ENCODE assay signal across 15 cellular contexts in genomic region chr16:85969159-85969558, GRCh38.
DNase-seq lines count a peak whose midpoint lies in the region; ATAC-seq, FAIRE-seq and TF ChIP-seq lines count a peak whose summit lies in the region.
"Had no signal": no experiment of that assay in that cellular context is flagged by ENCODE, and none has a peak within 500 bp of the region (broad histone marks: within the 10 kb centered on the region; RNA-seq: fewer than 3 reads in every experiment).

No MANE protein-coding gene starts in this region.

- H3K27ac Mint-ChIP-seq in activated T-cell treated with anti-CD3 and anti-CD28 coated beads, Interleukin-2, amount 50 U/mL, for 72 hours: no peak overlapping the region
- peak overlapping the region; percentile 30 to 83 for H3K27ac Mint-ChIP-seq in stimulated activated naive CD8-positive, alpha-beta T cell treated with anti-CD3 and anti-CD28 coated beads, Interleukin-15, amount 100 ng/mL, for 72 hours
- H3K27ac Mint-ChIP-seq: T-helper 1 cell treated with Interleukin-12 subunit alpha and Interleukin-12 subunit beta and Interleukin-4 antibody, amounts not matched to agents 30 μg/mL and 1 μg/mL, for 36 hours had no signal

- intact Hi-C loops in HepG2 (cut with micrococcal nuclease; ENCODE audit: unreplicated experiment): no loop called here
- intact Hi-C loops in left colon (cut with DNase I, micrococcal nuclease): no loop called here

- no TSS peak for BruUV-seq in HepG2 (replicated peaks; lab: Mats Ljungman, UMichigan)

- in situ Hi-C loops in HepG2 (cut with HindIII; ENCODE audit: extremely low pct_ligation_motif_present, low pct_unique_long_range_greater_than_20kb): no loop called here

- peak in 1 of 2 donors; percentile 13 for ATAC-seq in activated T-cell treated with anti-CD3 and anti-CD28 coated beads, Interleukin-2, amount 50 U/mL, for 72 hours (replicated peaks in 1 of 2)
- peak; percentile 66 for ATAC-seq in stimulated activated naive CD8-positive, alpha-beta T cell treated with anti-CD3 and anti-CD28 coated beads, Interleukin-15, amount 100 ng/mL, for 72 hours
- no peak for ATAC-seq in HepG2
- no peak for ATAC-seq in left colon

- H3K36me3 Mint-ChIP-seq in activated T-cell treated with anti-CD3 and anti-CD28 coated beads, Interleukin-2, amount 50 U/mL, for 72 hours (ENCODE audit: insufficient read depth in 2 of 2): peaks cover 3% of the 10 kb centered on the region in 2 donors

- POLR2A ChIA-PET in HepG2 (lab: Yijun Ruan, JAX): no interaction called here

- H3K9me3 Mint-ChIP-seq in activated T-cell treated with anti-CD3 and anti-CD28 coated beads, Interleukin-2, amount 50 U/mL, for 72 hours: peaks cover 3% of the 10 kb centered on the region in 2 donors
- peaks cover 4 to 14% of the 10 kb centered on the region in 2 donors for H3K9me3 Mint-ChIP-seq in stimulated activated naive CD8-positive, alpha-beta T cell treated with anti-CD3 and anti-CD28 coated beads, Interleukin-15, amount 100 ng/mL, for 72 hours

- no peak for DNase-seq in activated T-cell treated with anti-CD3 and anti-CD28 coated beads, Interleukin-2, amount 50 U/mL, for 72 hours
- DNase-seq in activated T-cell treated with anti-CD3 and anti-CD28 coated beads for 4 hours (no peak), NCI-H226 (peak; percentile 75), fibroblast of villous mesenchyme (ENCODE audit: low read depth) (peak; percentile 27), HepG2 (ENCODE audit: low spot score) (no peak), left colon (no peak), tibial nerve (ENCODE audit: low spot score in 2 of 2) (no peak)
- DNase-seq in stimulated activated naive CD8-positive, alpha-beta T cell treated with anti-CD3 and anti-CD28 coated beads, Interleukin-15, amount 100 ng/mL, for 72 hours: no peak
- DNase-seq: amygdala, hypothalamus, MG63, NCI-H2171 treated with DMSO at 0.1 percent for 48 hours, PC-9 had no signal

- peaks cover 32% of the 10 kb centered on the region for H3K27me3 Mint-ChIP-seq in activated T-cell treated with anti-CD3 and anti-CD28 coated beads, Interleukin-2, amount 50 U/mL, for 72 hours (ENCODE audit: low read depth)
- H3K27me3 Mint-ChIP-seq in stimulated activated naive CD8-positive, alpha-beta T cell treated with anti-CD3 and anti-CD28 coated beads, Interleukin-15, amount 100 ng/mL, for 72 hours: no peaks in the 10 kb centered on the region

- no peak overlapping the region for H2AFZ ChIP-seq in HepG2 (ENCODE audit: low read length)
- H2AFZ ChIP-seq: PC-9 had no signal

- H3K27me3 ChIP-seq in HepG2 (ENCODE audit: control insufficient read depth in 1 of 2, insufficient read depth in 2 of 2, low read length in 2 of 2) (peaks cover 0 to 11% of the 10 kb centered on the region in 2 experiments; a peak in 2 of 5 replicates), tibial nerve (no peaks in the 10 kb centered on the region)
- H3K27me3 ChIP-seq: MG63 had no signal

- H3K27ac ChIP-seq in HepG2 (ENCODE audit: extremely low read length, insufficient read depth, low read length) (no peak overlapping the region), tibial nerve (no peak overlapping the region)
- H3K27ac ChIP-seq: PC-9 had no signal

- 2% methylated on average over 2 of the region's 2 CpGs for WGBS in HepG2 (ENCODE audit: low lambda C conversion rate)
- 13% methylated on average over 2 of the region's 2 CpGs for WGBS in tibial nerve, 2 donors

- H3K4me3 ChIP-seq in fibroblast of villous mesenchyme (ENCODE audit: low read depth, low read length) (no peak overlapping the region), HepG2 (replicated peaks in 1 of 3; ENCODE audit: insufficient read depth in 1 of 3, low read depth in 2 of 3, low read length in 3 of 3) (no peak overlapping the region), tibial nerve (no peak overlapping the region)
- H3K4me3 ChIP-seq: MG63, PC-9 had no signal

- H3K9ac ChIP-seq in HepG2 (ENCODE audit: insufficient read depth, low read depth, low read length): no peak overlapping the region

- no peaks in the 10 kb centered on the region for H3K79me2 ChIP-seq in HepG2 (ENCODE audit: insufficient read depth, low read length)

- TF ChIP-seq POLR2A in HepG2 (IDR thresholded peaks at IDR 0.05; ENCODE audit: insufficient read depth in 1 of 2, low read depth in 2 of 2, low read length in 2 of 2): no peak
- no peak for TF ChIP-seq POLR2A in tibial nerve (IDR thresholded peaks at IDR 0.05)

- no peak overlapping the region for H3K4me2 ChIP-seq in HepG2 (ENCODE audit: low read depth, low read length)
- H3K4me2 ChIP-seq: PC-9 had no signal

- H3K9me3 ChIP-seq in HepG2 (ENCODE audit: low read length) (peaks cover 4% of the 10 kb centered on the region; the same call in 1 of the 2 replicates), tibial nerve (no peaks in the 10 kb centered on the region)
- H3K9me3 ChIP-seq: MG63 had no signal

- TF ChIP-seq RAD21 in HepG2 (CRISPR knock-in tag; IDR thresholded peaks at IDR 0.05): no peak

- TF ChIP-seq CTCF in fibroblast of villous mesenchyme (IDR thresholded peaks at IDR 0.05; ENCODE audit: insufficient read depth, low read depth, low read length) (no peak), HepG2 (CRISPR knock-in tag; IDR thresholded peaks at IDR 0.05) (no peak), tibial nerve (IDR thresholded peaks at IDR 0.05) (no peak)

- H3K4me1 ChIP-seq in HepG2 (ENCODE audit: insufficient read depth, low read length) (peaks cover 2% of the 10 kb centered on the region), tibial nerve (peaks cover 0 to 35% (median 0%) of the 10 kb centered on the region in 4 donors)

- H3K4me1 Mint-ChIP-seq in activated T-cell treated with anti-CD3 and anti-CD28 coated beads, Interleukin-2, amount 50 U/mL, for 72 hours (ENCODE audit: low read depth): peaks cover 38% of the 10 kb centered on the region
- H3K4me1 Mint-ChIP-seq in stimulated activated naive CD8-positive, alpha-beta T cell treated with anti-CD3 and anti-CD28 coated beads, Interleukin-15, amount 100 ng/mL, for 72 hours: peaks cover 53% of the 10 kb centered on the region

- H3K4me3 Mint-ChIP-seq in activated T-cell treated with anti-CD3 and anti-CD28 coated beads, Interleukin-2, amount 50 U/mL, for 72 hours: peak overlapping the region; percentile 1 to 13
- peak overlapping the region; percentile 30 to 39 for H3K4me3 Mint-ChIP-seq in stimulated activated naive CD8-positive, alpha-beta T cell treated with anti-CD3 and anti-CD28 coated beads, Interleukin-15, amount 100 ng/mL, for 72 hours
- H3K4me3 Mint-ChIP-seq: T-helper 1 cell treated with Interleukin-12 subunit alpha and Interleukin-12 subunit beta and Interleukin-4 antibody, amounts not matched to agents 30 μg/mL and 1 μg/mL, for 36 hours had no signal

- TF ChIP-seq EP300 in HepG2 (IDR thresholded peaks at IDR 0.05; ENCODE audit: low read depth in 2 of 2, low read length in 2 of 2): no peak
- TF ChIP-seq EP300 in HepG2 (CRISPR knock-in tag; IDR thresholded peaks at IDR 0.05; ENCODE audit: borderline replicate concordance): no peak
- TF ChIP-seq EP300 in tibial nerve (IDR thresholded peaks at IDR 0.05): no peak

- no peaks in the 10 kb centered on the region for H4K20me1 ChIP-seq in HepG2 (ENCODE audit: insufficient read depth, low read length)

- no peak for FAIRE-seq in HepG2 (lab: Jason Lieb, UNC)
- FAIRE-seq: G401.6 had no signal

- H3K36me3 ChIP-seq in HepG2 (replicated peaks in 1 of 2; ENCODE audit: control insufficient read depth in 1 of 2, insufficient read depth in 2 of 2, low read length in 2 of 2) (no peaks in the 10 kb centered on the region), tibial nerve (no peaks in the 10 kb centered on the region)
- H3K36me3 ChIP-seq: MG63 had no signal

- CTCF ChIA-PET in HepG2 (lab: Yijun Ruan, JAX; ENCODE audit: low intra/inter-chr PET ratio, low total read pairs): no interaction called here

TF ChIP-seq in HepG2, 621 proteins besides CTCF, POLR2A, EP300 and RAD21:
- TF ChIP-seq ZNF207 (IDR thresholded peaks at IDR 0.05; ENCODE audit: borderline replicate concordance) (no peak), AKAP8 (CRISPR knock-in tag; IDR thresholded peaks at IDR 0.05) (no peak), ZNF331 (CRISPR knock-in tag; IDR thresholded peaks at IDR 0.05) (no peak), HOXA9 (CRISPR knock-in tag; IDR thresholded peaks at IDR 0.05; ENCODE audit: borderline replicate concordance) (no peak), CENPT (CRISPR knock-in tag; IDR thresholded peaks at IDR 0.05; ENCODE audit: low read depth) (no peak), PHF8 (CRISPR knock-in tag; IDR thresholded peaks at IDR 0.05) (no peak), IKZF5 (CRISPR knock-in tag; IDR thresholded peaks at IDR 0.05) (no peak), HOXA5 (CRISPR knock-in tag; IDR thresholded peaks at IDR 0.05) (no peak)

Comparison
In these comparisons a context has a peak if more than half of its experiments do, and no peak if none do; other contexts are left out.
1. DNase-seq: peak in NCI-H226 (single experiment) and fibroblast of villous mesenchyme (single experiment); none in activated T-cell treated with anti-CD3 and anti-CD28 coated beads, Interleukin-2, amount 50 U/mL, for 72 hours (0 of 2), activated T-cell treated with anti-CD3 and anti-CD28 coated beads for 4 hours (single experiment), stimulated activated naive CD8-positive, alpha-beta T cell treated with anti-CD3 and anti-CD28 coated beads, Interleukin-15, amount 100 ng/mL, for 72 hours (0 of 2), HepG2 (single experiment), left colon (0 of 2) and tibial nerve (0 of 2).